Comparison of ENCODE assay signal across 1 cellular context in genomic region chr16:84841787-84842300, GRCh38.
TF ChIP-seq lines count a peak whose summit lies in the region.

No MANE protein-coding gene starts in this region.

TF ChIP-seq in WTC11, 78 proteins besides CTCF, POLR2A, EP300 and RAD21 (continued from another document and continues in another):
- TF ChIP-seq, protein P1, sequence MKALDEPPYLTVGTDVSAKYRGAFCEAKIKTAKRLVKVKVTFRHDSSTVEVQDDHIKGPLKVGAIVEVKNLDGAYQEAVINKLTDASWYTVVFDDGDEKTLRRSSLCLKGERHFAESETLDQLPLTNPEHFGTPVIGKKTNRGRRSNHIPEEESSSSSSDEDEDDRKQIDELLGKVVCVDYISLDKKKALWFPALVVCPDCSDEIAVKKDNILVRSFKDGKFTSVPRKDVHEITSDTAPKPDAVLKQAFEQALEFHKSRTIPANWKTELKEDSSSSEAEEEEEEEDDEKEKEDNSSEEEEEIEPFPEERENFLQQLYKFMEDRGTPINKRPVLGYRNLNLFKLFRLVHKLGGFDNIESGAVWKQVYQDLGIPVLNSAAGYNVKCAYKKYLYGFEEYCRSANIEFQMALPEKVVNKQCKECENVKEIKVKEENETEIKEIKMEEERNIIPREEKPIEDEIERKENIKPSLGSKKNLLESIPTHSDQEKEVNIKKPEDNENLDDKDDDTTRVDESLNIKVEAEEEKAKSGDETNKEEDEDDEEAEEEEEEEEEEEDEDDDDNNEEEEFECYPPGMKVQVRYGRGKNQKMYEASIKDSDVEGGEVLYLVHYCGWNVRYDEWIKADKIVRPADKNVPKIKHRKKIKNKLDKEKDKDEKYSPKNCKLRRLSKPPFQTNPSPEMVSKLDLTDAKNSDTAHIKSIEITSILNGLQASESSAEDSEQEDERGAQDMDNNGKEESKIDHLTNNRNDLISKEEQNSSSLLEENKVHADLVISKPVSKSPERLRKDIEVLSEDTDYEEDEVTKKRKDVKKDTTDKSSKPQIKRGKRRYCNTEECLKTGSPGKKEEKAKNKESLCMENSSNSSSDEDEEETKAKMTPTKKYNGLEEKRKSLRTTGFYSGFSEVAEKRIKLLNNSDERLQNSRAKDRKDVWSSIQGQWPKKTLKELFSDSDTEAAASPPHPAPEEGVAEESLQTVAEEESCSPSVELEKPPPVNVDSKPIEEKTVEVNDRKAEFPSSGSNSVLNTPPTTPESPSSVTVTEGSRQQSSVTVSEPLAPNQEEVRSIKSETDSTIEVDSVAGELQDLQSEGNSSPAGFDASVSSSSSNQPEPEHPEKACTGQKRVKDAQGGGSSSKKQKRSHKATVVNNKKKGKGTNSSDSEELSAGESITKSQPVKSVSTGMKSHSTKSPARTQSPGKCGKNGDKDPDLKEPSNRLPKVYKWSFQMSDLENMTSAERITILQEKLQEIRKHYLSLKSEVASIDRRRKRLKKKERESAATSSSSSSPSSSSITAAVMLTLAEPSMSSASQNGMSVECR (CRISPR knock-in tag; IDR thresholded peaks at IDR 0.05; ENCODE audit: borderline replicate concordance) = no peak
- TF ChIP-seq, protein P2, sequence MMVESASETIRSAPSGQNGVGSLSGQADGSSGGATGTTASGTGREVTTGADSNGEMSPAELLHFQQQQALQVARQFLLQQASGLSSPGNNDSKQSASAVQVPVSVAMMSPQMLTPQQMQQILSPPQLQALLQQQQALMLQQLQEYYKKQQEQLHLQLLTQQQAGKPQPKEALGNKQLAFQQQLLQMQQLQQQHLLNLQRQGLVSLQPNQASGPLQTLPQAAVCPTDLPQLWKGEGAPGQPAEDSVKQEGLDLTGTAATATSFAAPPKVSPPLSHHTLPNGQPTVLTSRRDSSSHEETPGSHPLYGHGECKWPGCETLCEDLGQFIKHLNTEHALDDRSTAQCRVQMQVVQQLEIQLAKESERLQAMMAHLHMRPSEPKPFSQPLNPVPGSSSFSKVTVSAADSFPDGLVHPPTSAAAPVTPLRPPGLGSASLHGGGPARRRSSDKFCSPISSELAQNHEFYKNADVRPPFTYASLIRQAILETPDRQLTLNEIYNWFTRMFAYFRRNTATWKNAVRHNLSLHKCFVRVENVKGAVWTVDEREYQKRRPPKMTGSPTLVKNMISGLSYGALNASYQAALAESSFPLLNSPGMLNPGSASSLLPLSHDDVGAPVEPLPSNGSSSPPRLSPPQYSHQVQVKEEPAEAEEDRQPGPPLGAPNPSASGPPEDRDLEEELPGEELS (CRISPR knock-in tag; IDR thresholded peaks at IDR 0.05) = peak; percentile 59
- TF ChIP-seq ZNF219 (CRISPR knock-in tag; IDR thresholded peaks at IDR 0.05; ENCODE audit: borderline replicate concordance) (no peak), ZMAT4 (CRISPR knock-in tag; IDR thresholded peaks at IDR 0.05) (no peak), RORB (CRISPR knock-in tag; IDR thresholded peaks at IDR 0.05) (no peak), ELF4 (CRISPR knock-in tag; IDR thresholded peaks at IDR 0.05; ENCODE audit: low read depth) (no peak), ZNF121 (CRISPR knock-in tag; IDR thresholded peaks at IDR 0.05) (no peak), ZBTB21 (CRISPR knock-in tag; IDR thresholded peaks at IDR 0.05; ENCODE audit: borderline replicate concordance) (0 out of 2 replicates have a peak, but pooled peaks have one; percentile 22), JUN (CRISPR knock-in tag; IDR thresholded peaks at IDR 0.05) (no peak), ATF2 (CRISPR knock-in tag; IDR thresholded peaks at IDR 0.05; ENCODE audit: borderline replicate concordance, low read depth) (no peak), ZNF232 (CRISPR knock-in tag; IDR thresholded peaks at IDR 0.05) (no peak), FOXJ3 (CRISPR knock-in tag; IDR thresholded peaks at IDR 0.05; ENCODE audit: borderline replicate concordance) (no peak), ATF1 (CRISPR knock-in tag; IDR thresholded peaks at IDR 0.05) (no peak), SMAD3 (CRISPR knock-in tag; IDR thresholded peaks at IDR 0.05; ENCODE audit: borderline replicate concordance) (no peak), HMGA2 (CRISPR knock-in tag; IDR thresholded peaks at IDR 0.05) (no peak), MXD4 (CRISPR knock-in tag; IDR thresholded peaks at IDR 0.05; ENCODE audit: borderline replicate concordance) (no peak), ERG (CRISPR knock-in tag; IDR thresholded peaks at IDR 0.05) (no peak), PRRX2 (CRISPR knock-in tag; IDR thresholded peaks at IDR 0.05) (no peak), NFE2L1 (CRISPR knock-in tag; IDR thresholded peaks at IDR 0.05) (peak; percentile 95), TCF7 (CRISPR knock-in tag; IDR thresholded peaks at IDR 0.05; ENCODE audit: low read depth) (no peak), TEAD4 (CRISPR knock-in tag; IDR thresholded peaks at IDR 0.05) (no peak), IRF2 (CRISPR knock-in tag; IDR thresholded peaks at IDR 0.05; ENCODE audit: borderline replicate concordance, low read depth) (no peak), E2F1 (CRISPR knock-in tag; IDR thresholded peaks at IDR 0.05) (no peak), TEAD1 (CRISPR knock-in tag; IDR thresholded peaks at IDR 0.05) (peak; percentile 16; the same call in 1 of the 2 replicates), SP1 (CRISPR knock-in tag; conservative IDR thresholded peaks at IDR 0.05) (peak; percentile 64), MAX (CRISPR knock-in tag; IDR thresholded peaks at IDR 0.05) (0 out of 2 replicates have a peak, but pooled peaks have one; percentile 62), ZNF317 (CRISPR knock-in tag; IDR thresholded peaks at IDR 0.05; ENCODE audit: borderline replicate concordance, low read depth) (no peak), EMX1 (CRISPR knock-in tag; IDR thresholded peaks at IDR 0.05) (no peak)
- TF ChIP-seq, protein P3, sequence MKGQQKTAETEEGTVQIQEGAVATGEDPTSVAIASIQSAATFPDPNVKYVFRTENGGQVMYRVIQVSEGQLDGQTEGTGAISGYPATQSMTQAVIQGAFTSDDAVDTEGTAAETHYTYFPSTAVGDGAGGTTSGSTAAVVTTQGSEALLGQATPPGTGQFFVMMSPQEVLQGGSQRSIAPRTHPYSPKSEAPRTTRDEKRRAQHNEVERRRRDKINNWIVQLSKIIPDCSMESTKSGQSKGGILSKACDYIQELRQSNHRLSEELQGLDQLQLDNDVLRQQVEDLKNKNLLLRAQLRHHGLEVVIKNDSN (CRISPR knock-in tag; IDR thresholded peaks at IDR 0.05) = peak; percentile 15; the same call in 1 of the 2 replicates
- TF ChIP-seq, protein P4, sequence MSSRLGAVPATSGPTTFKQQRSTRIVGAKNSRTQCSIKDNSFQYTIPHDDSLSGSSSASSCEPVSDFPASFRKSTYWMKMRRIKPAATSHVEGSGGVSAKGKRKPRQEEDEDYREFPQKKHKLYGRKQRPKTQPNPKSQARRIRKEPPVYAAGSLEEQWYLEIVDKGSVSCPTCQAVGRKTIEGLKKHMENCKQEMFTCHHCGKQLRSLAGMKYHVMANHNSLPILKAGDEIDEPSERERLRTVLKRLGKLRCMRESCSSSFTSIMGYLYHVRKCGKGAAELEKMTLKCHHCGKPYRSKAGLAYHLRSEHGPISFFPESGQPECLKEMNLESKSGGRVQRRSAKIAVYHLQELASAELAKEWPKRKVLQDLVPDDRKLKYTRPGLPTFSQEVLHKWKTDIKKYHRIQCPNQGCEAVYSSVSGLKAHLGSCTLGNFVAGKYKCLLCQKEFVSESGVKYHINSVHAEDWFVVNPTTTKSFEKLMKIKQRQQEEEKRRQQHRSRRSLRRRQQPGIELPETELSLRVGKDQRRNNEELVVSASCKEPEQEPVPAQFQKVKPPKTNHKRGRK (CRISPR knock-in tag; IDR thresholded peaks at IDR 0.05; ENCODE audit: borderline replicate concordance) = no peak
- TF ChIP-seq, protein P5, sequence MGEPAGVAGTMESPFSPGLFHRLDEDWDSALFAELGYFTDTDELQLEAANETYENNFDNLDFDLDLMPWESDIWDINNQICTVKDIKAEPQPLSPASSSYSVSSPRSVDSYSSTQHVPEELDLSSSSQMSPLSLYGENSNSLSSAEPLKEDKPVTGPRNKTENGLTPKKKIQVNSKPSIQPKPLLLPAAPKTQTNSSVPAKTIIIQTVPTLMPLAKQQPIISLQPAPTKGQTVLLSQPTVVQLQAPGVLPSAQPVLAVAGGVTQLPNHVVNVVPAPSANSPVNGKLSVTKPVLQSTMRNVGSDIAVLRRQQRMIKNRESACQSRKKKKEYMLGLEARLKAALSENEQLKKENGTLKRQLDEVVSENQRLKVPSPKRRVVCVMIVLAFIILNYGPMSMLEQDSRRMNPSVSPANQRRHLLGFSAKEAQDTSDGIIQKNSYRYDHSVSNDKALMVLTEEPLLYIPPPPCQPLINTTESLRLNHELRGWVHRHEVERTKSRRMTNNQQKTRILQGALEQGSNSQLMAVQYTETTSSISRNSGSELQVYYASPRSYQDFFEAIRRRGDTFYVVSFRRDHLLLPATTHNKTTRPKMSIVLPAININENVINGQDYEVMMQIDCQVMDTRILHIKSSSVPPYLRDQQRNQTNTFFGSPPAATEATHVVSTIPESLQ (CRISPR knock-in tag; IDR thresholded peaks at IDR 0.05) = no peak
- TF ChIP-seq, protein P6, sequence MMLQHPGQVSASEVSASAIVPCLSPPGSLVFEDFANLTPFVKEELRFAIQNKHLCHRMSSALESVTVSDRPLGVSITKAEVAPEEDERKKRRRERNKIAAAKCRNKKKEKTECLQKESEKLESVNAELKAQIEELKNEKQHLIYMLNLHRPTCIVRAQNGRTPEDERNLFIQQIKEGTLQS (CRISPR knock-in tag; conservative IDR thresholded peaks at IDR 0.05) = no peak
- TF ChIP-seq, protein P7, sequence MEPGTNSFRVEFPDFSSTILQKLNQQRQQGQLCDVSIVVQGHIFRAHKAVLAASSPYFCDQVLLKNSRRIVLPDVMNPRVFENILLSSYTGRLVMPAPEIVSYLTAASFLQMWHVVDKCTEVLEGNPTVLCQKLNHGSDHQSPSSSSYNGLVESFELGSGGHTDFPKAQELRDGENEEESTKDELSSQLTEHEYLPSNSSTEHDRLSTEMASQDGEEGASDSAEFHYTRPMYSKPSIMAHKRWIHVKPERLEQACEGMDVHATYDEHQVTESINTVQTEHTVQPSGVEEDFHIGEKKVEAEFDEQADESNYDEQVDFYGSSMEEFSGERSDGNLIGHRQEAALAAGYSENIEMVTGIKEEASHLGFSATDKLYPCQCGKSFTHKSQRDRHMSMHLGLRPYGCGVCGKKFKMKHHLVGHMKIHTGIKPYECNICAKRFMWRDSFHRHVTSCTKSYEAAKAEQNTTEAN (CRISPR knock-in tag; IDR thresholded peaks at IDR 0.05) = no peak
- TF ChIP-seq, protein P8, sequence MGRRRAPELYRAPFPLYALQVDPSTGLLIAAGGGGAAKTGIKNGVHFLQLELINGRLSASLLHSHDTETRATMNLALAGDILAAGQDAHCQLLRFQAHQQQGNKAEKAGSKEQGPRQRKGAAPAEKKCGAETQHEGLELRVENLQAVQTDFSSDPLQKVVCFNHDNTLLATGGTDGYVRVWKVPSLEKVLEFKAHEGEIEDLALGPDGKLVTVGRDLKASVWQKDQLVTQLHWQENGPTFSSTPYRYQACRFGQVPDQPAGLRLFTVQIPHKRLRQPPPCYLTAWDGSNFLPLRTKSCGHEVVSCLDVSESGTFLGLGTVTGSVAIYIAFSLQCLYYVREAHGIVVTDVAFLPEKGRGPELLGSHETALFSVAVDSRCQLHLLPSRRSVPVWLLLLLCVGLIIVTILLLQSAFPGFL (CRISPR knock-in tag; IDR thresholded peaks at IDR 0.05; ENCODE audit: borderline replicate concordance) = no peak
